Comparison of ENCODE assay signal across 8 cellular contexts in genomic region chr20:62873681-62874031, GRCh38. TPM values are rescaled to one million over a fixed set of nuclear protein-coding genes. Genes with fewer than 3 reads are reported as not detected.
DNase-seq lines count a peak whose midpoint lies in the region; ATAC-seq and TF ChIP-seq lines count a peak whose summit lies in the region.
"Not testable (repeated sequence)": the region's sequence is repeated elsewhere in the genome, so short reads cannot be mapped to it uniquely, and the experiment has no call there.

No MANE protein-coding gene starts in this region.

- TF ChIP-seq EP300 in ovary (IDR thresholded peaks at IDR 0.05): not testable (repeated sequence)

- POLR2A ChIA-PET in MCF 10A (lab: Yijun Ruan, JAX): interaction anchor here (0.6 to 0.7 kb wide), 2 partner anchors 13 to 350 kb away, joined by 3 read pairs; no protein-coding TSS in a partner anchor

- TF ChIP-seq CTCF in WERI-Rb-1 (IDR thresholded peaks at IDR 0.05; ENCODE audit: low read depth, low read length): peak; percentile 60; the same call in 1 of the 2 replicates
- TF ChIP-seq CTCF in MCF 10A (IDR thresholded peaks at IDR 0.05; ENCODE audit: unreplicated experiment): peak; percentile 42
- TF ChIP-seq CTCF in right atrium auricular region (IDR thresholded peaks at IDR 0.05): peak; percentile 28 to 75
- peak; percentile 23 to 59 (median 42) for TF ChIP-seq CTCF in ovary (IDR thresholded peaks at IDR 0.05)
- TF ChIP-seq CTCF in upper lobe of right lung (IDR thresholded peaks at IDR 0.05): peak; percentile 59

- not testable (repeated sequence) for H3K27me3 ChIP-seq in WERI-Rb-1 (ENCODE audit: insufficient read depth, low read depth, severe bottlenecking); right atrium auricular region; ovary; upper lobe of right lung

- intact Hi-C loops in MCF 10A (cut with micrococcal nuclease); upper lobe of right lung (cut with DNase I): not testable (repeated sequence)
- intact Hi-C loops in ovary (cut with DNase I): loop anchor here in 2 of 4 donors (10.0 kb wide), 1 partner anchor 131 kb away; the partner anchor contains the start of gene BHLHE23 (in 2 of the 2)

- peaks cover 0 to 23% of the 10 kb centered on the region in 2 donors for H3K4me1 ChIP-seq in right atrium auricular region
- peaks cover 13% of the 10 kb centered on the region for H3K4me1 ChIP-seq in ovary (ENCODE audit: insufficient read depth)
- peaks cover 19% of the 10 kb centered on the region for H3K4me1 ChIP-seq in upper lobe of right lung

- not testable (repeated sequence) for H3K27ac Mint-ChIP-seq in MCF 10A (ENCODE audit: low read depth, unreplicated experiment)

- ATAC-seq in upper lobe of right lung: not testable (repeated sequence)

- not testable (repeated sequence) for H3K4me1 Mint-ChIP-seq in MCF 10A (ENCODE audit: insufficient read depth, unreplicated experiment)

- H3K27ac ChIP-seq in WERI-Rb-1: peak overlapping the region; percentile 75
- peak overlapping the region; percentile 48 to 57 for H3K27ac ChIP-seq in right atrium auricular region
- H3K27ac ChIP-seq in ovary: peak overlapping the region in 1 of 2 donors; percentile 0
- H3K27ac ChIP-seq in upper lobe of right lung: not testable (repeated sequence)

- DNase-seq in DMS79 treated with DMSO at 0.1 percent for 48 hours (lab: John Stamatoyannopoulos, UW) (peak; percentile 55), NCI-H82 (lab: John Stamatoyannopoulos, UW) (peak; percentile 68), WERI-Rb-1 (peak; percentile 84), MCF 10A (ENCODE audit: unreplicated experiment) (peak; percentile 51), right atrium auricular region (ENCODE audit: low spot score) (peak; percentile 89), ovary (peak; percentile 65 to 81 (median 70)), upper lobe of right lung (peak; percentile 82)
- DNase-seq in Jurkat, Clone E6-1 (ENCODE audit: low read depth, low spot score): not testable (repeated sequence)

- H3K9me3 ChIP-seq in WERI-Rb-1 (ENCODE audit: severe bottlenecking): peaks cover 11% of the 10 kb centered on the region
- not testable (repeated sequence) for H3K9me3 ChIP-seq in right atrium auricular region, ovary, upper lobe of right lung

- not testable (repeated sequence) for H3K4me3 Mint-ChIP-seq in MCF 10A (ENCODE audit: unreplicated experiment)

- 2 to 5% (median 4%) methylated on average over 15 of the region's 15 CpGs for WGBS in ovary, 3 donors

- peak overlapping the region; percentile 47 for H3K4me3 ChIP-seq in Jurkat, Clone E6-1 (ENCODE audit: low read length)
- peak overlapping the region; percentile 25 for H3K4me3 ChIP-seq in WERI-Rb-1 (ENCODE audit: low read depth, low read length)
- not testable (repeated sequence) for H3K4me3 ChIP-seq in right atrium auricular region, ovary, upper lobe of right lung

- H3K27me3 Mint-ChIP-seq in MCF 10A (ENCODE audit: insufficient read depth, unreplicated experiment): not testable (repeated sequence)

- H3K36me3 ChIP-seq in WERI-Rb-1, right atrium auricular region, ovary, upper lobe of right lung: not testable (repeated sequence)

- TF ChIP-seq POLR2A in ovary (IDR thresholded peaks at IDR 0.05): not testable (repeated sequence)

- H3K9me3 Mint-ChIP-seq in MCF 10A (ENCODE audit: unreplicated experiment): not testable (repeated sequence)

- CTCF ChIA-PET in MCF 10A (lab: Yijun Ruan, JAX): interaction anchor here (0.6 to 3.8 kb wide), 6 partner anchors 9 to 136 kb away, joined by 3 to 21 read pairs (median 3); no protein-coding TSS in a partner anchor

- BruUV-seq in MCF 10A (replicated peaks; lab: Mats Ljungman, UMichigan): not testable (repeated sequence)

- peaks cover 15% of the 10 kb centered on the region for H3K36me3 Mint-ChIP-seq in MCF 10A (ENCODE audit: insufficient read depth, unreplicated experiment)

RNA-seq across cellular contexts. Expression of gene TCFL5, which starts 12.0 kb away (rescaled TPM):
- 22.1 TPM for polyA plus RNA-seq in Jurkat, Clone E6-1 (2012; ENCODE audit: insufficient read depth, insufficient read length)
- 10.8 and 12.8 TPM in 2 replicates for total RNA-seq in MCF 10A (2022)
- 1 to 10 TPM; 4.8 to 6.4 TPM for total RNA-seq in right atrium auricular region
- total RNA-seq in ovary: 10 to 100 TPM in 5 of 7 donors, 1 to 10 TPM in 2; 8.5 to 17.9 (median 15.0) TPM
- 10 to 100 TPM in 1 of 2 donors, 1 to 10 TPM in 1; 8.1 to 10.5 TPM for polyA plus RNA-seq in ovary
- total RNA-seq in upper lobe of right lung: 7.8 TPM

RNA-seq across cellular contexts. Expression of gene DIDO1, which starts 52.6 kb away (rescaled TPM):
- polyA plus RNA-seq in Jurkat, Clone E6-1 (2012; ENCODE audit: insufficient read depth, insufficient read length): 58.1 TPM
- 36.8 and 40.7 TPM in 2 replicates for total RNA-seq in MCF 10A (2022)
- total RNA-seq in right atrium auricular region: 10 to 100 TPM; 34.7 to 37.5 TPM
- 10 to 100 TPM; 49.4 to 82.2 (median 69.8) TPM for total RNA-seq in ovary
- polyA plus RNA-seq in ovary: 10 to 100 TPM; 42.9 to 47.0 TPM
- total RNA-seq in upper lobe of right lung: 55.5 TPM

RNA-seq across cellular contexts. Expression of gene COL9A3, which starts 56.8 kb away (rescaled TPM):
- polyA plus RNA-seq in Jurkat, Clone E6-1 (2012; ENCODE audit: insufficient read depth, insufficient read length): 18.6 TPM
- not detected in 2 replicates for total RNA-seq in MCF 10A (2022)
- total RNA-seq in right atrium auricular region: 1 to 10 TPM; 4.2 to 5.7 TPM
- 1 to 10 TPM in 5 of 7 donors, under 1 TPM in 1, not detected in 1; 0.83 to 2.6 (median 1.6) TPM for total RNA-seq in ovary
- polyA plus RNA-seq in ovary: 1 to 10 TPM in 1 of 2 donors, under 1 TPM in 1; 0.65 to 3.0 TPM
- total RNA-seq in upper lobe of right lung: 1.1 TPM
